Comparison of ENCODE assay signal across 6 cellular contexts in the genomic region with DNA sequence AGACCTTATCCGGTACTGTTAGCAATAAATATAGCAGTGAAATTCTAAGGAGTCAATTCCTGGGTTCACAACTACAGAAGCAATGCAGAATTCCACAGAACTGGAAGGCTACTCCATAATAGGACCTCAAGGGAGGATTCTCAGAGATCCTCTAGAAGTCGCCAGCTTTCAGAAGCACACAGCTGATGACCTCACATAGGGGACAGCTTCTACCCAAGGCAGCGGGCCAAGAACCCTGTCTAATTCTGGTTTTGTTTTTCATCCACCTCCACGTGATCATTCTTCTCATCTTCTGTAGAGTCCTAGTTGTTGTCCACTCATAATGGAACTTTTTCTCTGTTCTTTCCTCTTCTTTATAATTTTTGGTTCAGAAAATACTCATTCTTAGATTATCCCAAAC.
"Had no signal": no experiment of that assay in that cellular context is flagged by ENCODE, and none has a peak within 500 bp of the region (broad histone marks: within the 10 kb centered on the region; RNA-seq: fewer than 3 reads in every experiment).

No MANE protein-coding gene starts in this region.

- DNase-seq: H9, HCEC 1CT, IMR-90, KG1 had no signal

- ATAC-seq: GM23338, K562 had no signal
